ENCODE assay signal across 16 cellular contexts in the genomic region with DNA sequence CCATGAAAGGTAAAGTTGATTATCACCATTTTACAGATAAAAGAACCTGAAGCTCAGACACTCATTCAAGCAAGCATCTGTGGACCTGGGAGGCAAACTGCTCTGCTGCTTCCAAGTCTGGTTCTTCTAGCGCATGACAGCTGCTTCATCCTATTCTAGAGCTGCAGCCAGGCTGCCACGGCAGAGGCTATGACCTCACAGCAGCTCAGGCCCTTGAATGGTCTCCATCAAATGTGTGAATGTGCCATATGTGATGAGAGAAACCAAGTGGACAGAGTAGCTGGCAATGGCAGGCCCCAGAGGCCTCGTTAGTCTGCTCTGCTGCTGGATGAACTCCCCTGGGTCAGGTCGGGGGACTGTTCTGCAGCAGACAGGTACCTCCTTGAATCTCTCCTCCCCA. TPM values are rescaled to one million over a fixed set of nuclear protein-coding genes. Genes with fewer than 3 reads are reported as not detected.
"Had no signal": no experiment of that assay in that cellular context is flagged by ENCODE, and none has a peak within 500 bp of the region (broad histone marks: within the 10 kb centered on the region; RNA-seq: fewer than 3 reads in every experiment).

No MANE protein-coding gene starts in this region.

- H3K27ac ChIP-seq: gastrocnemius medialis, left ventricle myocardium inferior, thyroid gland, uterus had no signal

- H3K36me3 Mint-ChIP-seq: memory B cell; stimulated activated naive B cell treated with anti-CD40 and anti-IgM and Interleukin-4, amounts not matched to agents 10 μg/mL and 1 μg/mL and 100 μg/mL, for 72 hours had no signal

- H3K4me1 Mint-ChIP-seq: endodermal cell; memory B cell; stimulated activated naive B cell treated with anti-CD40 and anti-IgM and Interleukin-4, amounts not matched to agents 10 μg/mL and 1 μg/mL and 100 μg/mL, for 72 hours had no signal

- DNase-seq: activated CD4-positive, alpha-beta T cell treated with anti-CD3 and anti-CD28 coated beads for 1 hour; activated CD4-positive, alpha-beta T cell treated with anti-CD3 and anti-CD28 coated beads, Interleukin-2, amount 50 U/mL, for 4 hours; activated naive CD4-positive, alpha-beta T cell treated with anti-CD3 and anti-CD28 coated beads, Interleukin-2, amount 10 ng/mL, durations not matched to agents 7 days and 5 days; endodermal cell; gastrocnemius medialis; hypothalamus; left ventricle myocardium inferior; stimulated activated CD4-positive, alpha-beta T cell treated with anti-CD3 and anti-CD28 coated beads, Interleukin-15, amount 100 ng/mL, for 24 hours; stimulated activated CD4-positive, alpha-beta T cell treated with anti-CD3 and anti-CD28 coated beads, Interleukin-4, amount 100 ng/mL, for 1 hour; stimulated activated naive B cell treated with anti-CD40 and anti-IgM and Interleukin-4, amounts not matched to agents 10 μg/mL and 1 μg/mL and 100 μg/mL, for 72 hours; thyroid gland; uterus had no signal

- H3K27me3 ChIP-seq: gastrocnemius medialis, thyroid gland, uterus had no signal

- H3K9me3 ChIP-seq: gastrocnemius medialis, left ventricle myocardium inferior, thyroid gland, uterus had no signal

- H3K4me3 ChIP-seq: gastrocnemius medialis, left ventricle myocardium inferior, thyroid gland, uterus had no signal

- H3K4me3 Mint-ChIP-seq: activated naive CD4-positive, alpha-beta T cell treated with anti-CD3 and anti-CD28 coated beads, Interleukin-2, amount 10 ng/mL, durations not matched to agents 7 days and 5 days; endodermal cell; memory B cell; natural killer cell treated with Interleukin-12 subunit alpha and Interleukin-12 subunit beta and Interleukin-15 and Interleukin-18, amount 100 ng/mL, for 72 hours; stimulated activated naive B cell treated with anti-CD40 and anti-IgM and Interleukin-4, amounts not matched to agents 10 μg/mL and 1 μg/mL and 100 μg/mL, for 72 hours had no signal

- H3K36me3 ChIP-seq: left ventricle myocardium inferior, thyroid gland, uterus had no signal

- H3K27ac Mint-ChIP-seq: activated naive CD4-positive, alpha-beta T cell treated with anti-CD3 and anti-CD28 coated beads, Interleukin-2, amount 10 ng/mL, durations not matched to agents 7 days and 5 days; endodermal cell; memory B cell; natural killer cell treated with Interleukin-12 subunit alpha and Interleukin-12 subunit beta and Interleukin-15 and Interleukin-18, amount 100 ng/mL, for 72 hours; stimulated activated naive B cell treated with anti-CD40 and anti-IgM and Interleukin-4, amounts not matched to agents 10 μg/mL and 1 μg/mL and 100 μg/mL, for 72 hours had no signal

- H3K4me1 ChIP-seq: gastrocnemius medialis, left ventricle myocardium inferior, thyroid gland, uterus had no signal

- ATAC-seq: gastrocnemius medialis; natural killer cell treated with Interleukin-12 subunit alpha and Interleukin-12 subunit beta and Interleukin-15 and Interleukin-18, amount 100 ng/mL, for 72 hours; stimulated activated naive B cell treated with anti-CD40 and anti-IgM and Interleukin-4, amounts not matched to agents 10 μg/mL and 1 μg/mL and 100 μg/mL, for 72 hours had no signal

- H3K9me3 Mint-ChIP-seq: activated naive CD4-positive, alpha-beta T cell treated with anti-CD3 and anti-CD28 coated beads, Interleukin-2, amount 10 ng/mL, durations not matched to agents 7 days and 5 days; endodermal cell; memory B cell; natural killer cell treated with Interleukin-12 subunit alpha and Interleukin-12 subunit beta and Interleukin-15 and Interleukin-18, amount 100 ng/mL, for 72 hours; stimulated activated naive B cell treated with anti-CD40 and anti-IgM and Interleukin-4, amounts not matched to agents 10 μg/mL and 1 μg/mL and 100 μg/mL, for 72 hours had no signal

- H3K27me3 Mint-ChIP-seq: activated naive CD4-positive, alpha-beta T cell treated with anti-CD3 and anti-CD28 coated beads, Interleukin-2, amount 10 ng/mL, durations not matched to agents 7 days and 5 days; natural killer cell treated with Interleukin-12 subunit alpha and Interleukin-12 subunit beta and Interleukin-15 and Interleukin-18, amount 100 ng/mL, for 72 hours; stimulated activated naive B cell treated with anti-CD40 and anti-IgM and Interleukin-4, amounts not matched to agents 10 μg/mL and 1 μg/mL and 100 μg/mL, for 72 hours had no signal

RNA-seq across cellular contexts. Expression of a gene that starts 30.7 kb away (rescaled TPM):
- total RNA-seq: dermis microvascular lymphatic vessel endothelial cell, left ventricle myocardium inferior, mucosa of gallbladder had no signal
